In genomic region chr10:4186849-4187248, GRCh38 we compare ENCODE assay signal across 9 cellular contexts.
"Had no signal": no experiment of that assay in that cellular context is flagged by ENCODE, and none has a peak within 500 bp of the region (broad histone marks: within the 10 kb centered on the region; RNA-seq: fewer than 3 reads in every experiment).

No MANE protein-coding gene starts in this region.

- H3K4me1 ChIP-seq: HAP-1 had no signal

- DNase-seq: GM23248, GOT3, H7, HFFc6, KG1 had no signal

- ATAC-seq: HCT116, HepG2 had no signal

- H3K4me3 ChIP-seq: GM23248, HAP-1 had no signal

- H3K9ac ChIP-seq: GM23248 had no signal

- H3K9me3 ChIP-seq: HAP-1 had no signal

- H3K36me3 ChIP-seq: HAP-1 had no signal

- H3K27ac ChIP-seq: GM23248, HL-60 had no signal
